ENCODE assay signal across 1 cellular context in genomic region chr2:240597419-240598181, GRCh38.
TF ChIP-seq lines count a peak whose summit lies in the region.

No MANE protein-coding gene starts in this region.

TF ChIP-seq in HepG2, 621 proteins besides CTCF, POLR2A, EP300 and RAD21 (continued from another document and continues in another):
- TF ChIP-seq HIC2 (CRISPR knock-in tag; IDR thresholded peaks at IDR 0.05; ENCODE audit: low read depth) (peak; percentile 85; the same call in 1 of the 2 replicates), ZNF275 (CRISPR knock-in tag; IDR thresholded peaks at IDR 0.05; ENCODE audit: borderline replicate concordance) (no peak), MTA1 (CRISPR knock-in tag; IDR thresholded peaks at IDR 0.05; ENCODE audit: borderline replicate concordance) (peak; percentile 85; the same call in 1 of the 2 replicates), KMT2B (CRISPR knock-in tag; IDR thresholded peaks at IDR 0.05) (no peak), KIAA2018 (CRISPR knock-in tag; IDR thresholded peaks at IDR 0.05; ENCODE audit: borderline replicate concordance) (no peak), ETV5 (CRISPR knock-in tag; IDR thresholded peaks at IDR 0.05; ENCODE audit: borderline replicate concordance) (peak; percentile 12; the same call in 1 of the 2 replicates), TARDBP (CRISPR knock-in tag; IDR thresholded peaks at IDR 0.05) (peak; percentile 70; the same call in 1 of the 2 replicates), BORCS8-MEF2B (CRISPR knock-in tag; IDR thresholded peaks at IDR 0.05) (peak; percentile 49; the same call in 1 of the 2 replicates), POLR2G (IDR thresholded peaks at IDR 0.05; ENCODE audit: low read depth, low read length) (0 out of 2 replicates have a peak, but pooled peaks have one; percentile 24), ZNF367 (CRISPR knock-in tag; IDR thresholded peaks at IDR 0.05; ENCODE audit: borderline replicate concordance) (no peak), CBX1 (IDR thresholded peaks at IDR 0.05; ENCODE audit: low read depth) (no peak), MAZ (IDR thresholded peaks at IDR 0.05; ENCODE audit: borderline replicate concordance, low read depth, low read length) (no peak), MAZ (CRISPR knock-in tag; IDR thresholded peaks at IDR 0.05; ENCODE audit: low read depth) (peak; percentile 27; the same call in 1 of the 2 replicates), PHF5A (CRISPR knock-in tag; IDR thresholded peaks at IDR 0.05; ENCODE audit: low read depth, unreplicated experiment) (peak; percentile 57), ZFX (CRISPR knock-in tag; IDR thresholded peaks at IDR 0.05; ENCODE audit: low read depth) (peak; percentile 74), ZNF274 (CRISPR knock-in tag; IDR thresholded peaks at IDR 0.05) (0 out of 2 replicates have a peak, but pooled peaks have one; percentile 48), ZFY (CRISPR knock-in tag; IDR thresholded peaks at IDR 0.05) (0 out of 2 replicates have a peak, but pooled peaks have one; percentile 43), ZNF772 (CRISPR knock-in tag; IDR thresholded peaks at IDR 0.05) (peak; percentile 56; the same call in 1 of the 2 replicates), LBX2 (CRISPR knock-in tag; IDR thresholded peaks at IDR 0.05; ENCODE audit: borderline replicate concordance) (no peak), NONO (IDR thresholded peaks at IDR 0.05) (no peak), NONO (CRISPR knock-in tag; conservative IDR thresholded peaks at IDR 0.05) (peak; percentile 84), CREM (IDR thresholded peaks at IDR 0.05) (peak; percentile 62; the same call in 1 of the 2 replicates), CREM (CRISPR knock-in tag; IDR thresholded peaks at IDR 0.05) (no peak), RFXAP (CRISPR knock-in tag; IDR thresholded peaks at IDR 0.05; ENCODE audit: borderline replicate concordance) (peak; percentile 58; the same call in 1 of the 2 replicates)
- TF ChIP-seq, protein P1, sequence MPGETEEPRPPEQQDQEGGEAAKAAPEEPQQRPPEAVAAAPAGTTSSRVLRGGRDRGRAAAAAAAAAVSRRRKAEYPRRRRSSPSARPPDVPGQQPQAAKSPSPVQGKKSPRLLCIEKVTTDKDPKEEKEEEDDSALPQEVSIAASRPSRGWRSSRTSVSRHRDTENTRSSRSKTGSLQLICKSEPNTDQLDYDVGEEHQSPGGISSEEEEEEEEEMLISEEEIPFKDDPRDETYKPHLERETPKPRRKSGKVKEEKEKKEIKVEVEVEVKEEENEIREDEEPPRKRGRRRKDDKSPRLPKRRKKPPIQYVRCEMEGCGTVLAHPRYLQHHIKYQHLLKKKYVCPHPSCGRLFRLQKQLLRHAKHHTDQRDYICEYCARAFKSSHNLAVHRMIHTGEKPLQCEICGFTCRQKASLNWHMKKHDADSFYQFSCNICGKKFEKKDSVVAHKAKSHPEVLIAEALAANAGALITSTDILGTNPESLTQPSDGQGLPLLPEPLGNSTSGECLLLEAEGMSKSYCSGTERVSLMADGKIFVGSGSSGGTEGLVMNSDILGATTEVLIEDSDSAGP (CRISPR knock-in tag; IDR thresholded peaks at IDR 0.05; ENCODE audit: borderline replicate concordance), result no peak
- TF ChIP-seq, protein P2, sequence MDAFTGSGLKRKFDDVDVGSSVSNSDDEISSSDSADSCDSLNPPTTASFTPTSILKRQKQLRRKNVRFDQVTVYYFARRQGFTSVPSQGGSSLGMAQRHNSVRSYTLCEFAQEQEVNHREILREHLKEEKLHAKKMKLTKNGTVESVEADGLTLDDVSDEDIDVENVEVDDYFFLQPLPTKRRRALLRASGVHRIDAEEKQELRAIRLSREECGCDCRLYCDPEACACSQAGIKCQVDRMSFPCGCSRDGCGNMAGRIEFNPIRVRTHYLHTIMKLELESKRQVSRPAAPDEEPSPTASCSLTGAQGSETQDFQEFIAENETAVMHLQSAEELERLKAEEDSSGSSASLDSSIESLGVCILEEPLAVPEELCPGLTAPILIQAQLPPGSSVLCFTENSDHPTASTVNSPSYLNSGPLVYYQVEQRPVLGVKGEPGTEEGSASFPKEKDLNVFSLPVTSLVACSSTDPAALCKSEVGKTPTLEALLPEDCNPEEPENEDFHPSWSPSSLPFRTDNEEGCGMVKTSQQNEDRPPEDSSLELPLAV (CRISPR knock-in tag; conservative IDR thresholded peaks at IDR 0.05; ENCODE audit: low read depth), result no peak
- TF ChIP-seq, protein P3, sequence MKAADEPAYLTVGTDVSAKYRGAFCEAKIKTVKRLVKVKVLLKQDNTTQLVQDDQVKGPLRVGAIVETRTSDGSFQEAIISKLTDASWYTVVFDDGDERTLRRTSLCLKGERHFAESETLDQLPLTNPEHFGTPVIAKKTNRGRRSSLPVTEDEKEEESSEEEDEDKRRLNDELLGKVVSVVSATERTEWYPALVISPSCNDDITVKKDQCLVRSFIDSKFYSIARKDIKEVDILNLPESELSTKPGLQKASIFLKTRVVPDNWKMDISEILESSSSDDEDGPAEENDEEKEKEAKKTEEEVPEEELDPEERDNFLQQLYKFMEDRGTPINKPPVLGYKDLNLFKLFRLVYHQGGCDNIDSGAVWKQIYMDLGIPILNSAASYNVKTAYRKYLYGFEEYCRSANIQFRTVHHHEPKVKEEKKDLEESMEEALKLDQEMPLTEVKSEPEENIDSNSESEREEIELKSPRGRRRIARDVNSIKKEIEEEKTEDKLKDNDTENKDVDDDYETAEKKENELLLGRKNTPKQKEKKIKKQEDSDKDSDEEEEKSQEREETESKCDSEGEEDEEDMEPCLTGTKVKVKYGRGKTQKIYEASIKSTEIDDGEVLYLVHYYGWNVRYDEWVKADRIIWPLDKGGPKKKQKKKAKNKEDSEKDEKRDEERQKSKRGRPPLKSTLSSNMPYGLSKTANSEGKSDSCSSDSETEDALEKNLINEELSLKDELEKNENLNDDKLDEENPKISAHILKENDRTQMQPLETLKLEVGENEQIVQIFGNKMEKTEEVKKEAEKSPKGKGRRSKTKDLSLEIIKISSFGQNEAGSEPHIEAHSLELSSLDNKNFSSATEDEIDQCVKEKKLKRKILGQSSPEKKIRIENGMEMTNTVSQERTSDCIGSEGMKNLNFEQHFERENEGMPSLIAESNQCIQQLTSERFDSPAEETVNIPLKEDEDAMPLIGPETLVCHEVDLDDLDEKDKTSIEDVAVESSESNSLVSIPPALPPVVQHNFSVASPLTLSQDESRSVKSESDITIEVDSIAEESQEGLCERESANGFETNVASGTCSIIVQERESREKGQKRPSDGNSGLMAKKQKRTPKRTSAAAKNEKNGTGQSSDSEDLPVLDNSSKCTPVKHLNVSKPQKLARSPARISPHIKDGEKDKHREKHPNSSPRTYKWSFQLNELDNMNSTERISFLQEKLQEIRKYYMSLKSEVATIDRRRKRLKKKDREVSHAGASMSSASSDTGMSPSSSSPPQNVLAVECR (CRISPR knock-in tag; IDR thresholded peaks at IDR 0.05; ENCODE audit: borderline replicate concordance), result peak; percentile 68; the same call in 1 of the 2 replicates
- TF ChIP-seq, protein P4, sequence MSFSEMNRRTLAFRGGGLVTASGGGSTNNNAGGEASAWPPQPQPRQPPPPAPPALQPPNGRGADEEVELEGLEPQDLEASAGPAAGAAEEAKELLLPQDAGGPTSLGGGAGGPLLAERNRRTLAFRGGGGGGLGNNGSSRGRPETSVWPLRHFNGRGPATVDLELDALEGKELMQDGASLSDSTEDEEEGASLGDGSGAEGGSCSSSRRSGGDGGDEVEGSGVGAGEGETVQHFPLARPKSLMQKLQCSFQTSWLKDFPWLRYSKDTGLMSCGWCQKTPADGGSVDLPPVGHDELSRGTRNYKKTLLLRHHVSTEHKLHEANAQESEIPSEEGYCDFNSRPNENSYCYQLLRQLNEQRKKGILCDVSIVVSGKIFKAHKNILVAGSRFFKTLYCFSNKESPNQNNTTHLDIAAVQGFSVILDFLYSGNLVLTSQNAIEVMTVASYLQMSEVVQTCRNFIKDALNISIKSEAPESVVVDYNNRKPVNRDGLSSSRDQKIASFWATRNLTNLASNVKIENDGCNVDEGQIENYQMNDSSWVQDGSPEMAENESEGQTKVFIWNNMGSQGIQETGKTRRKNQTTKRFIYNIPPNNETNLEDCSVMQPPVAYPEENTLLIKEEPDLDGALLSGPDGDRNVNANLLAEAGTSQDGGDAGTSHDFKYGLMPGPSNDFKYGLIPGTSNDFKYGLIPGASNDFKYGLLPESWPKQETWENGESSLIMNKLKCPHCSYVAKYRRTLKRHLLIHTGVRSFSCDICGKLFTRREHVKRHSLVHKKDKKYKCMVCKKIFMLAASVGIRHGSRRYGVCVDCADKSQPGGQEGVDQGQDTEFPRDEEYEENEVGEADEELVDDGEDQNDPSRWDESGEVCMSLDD (CRISPR knock-in tag; IDR thresholded peaks at IDR 0.05; ENCODE audit: borderline replicate concordance), result peak; percentile 62; the same call in 1 of the 2 replicates
- TF ChIP-seq, protein P5, sequence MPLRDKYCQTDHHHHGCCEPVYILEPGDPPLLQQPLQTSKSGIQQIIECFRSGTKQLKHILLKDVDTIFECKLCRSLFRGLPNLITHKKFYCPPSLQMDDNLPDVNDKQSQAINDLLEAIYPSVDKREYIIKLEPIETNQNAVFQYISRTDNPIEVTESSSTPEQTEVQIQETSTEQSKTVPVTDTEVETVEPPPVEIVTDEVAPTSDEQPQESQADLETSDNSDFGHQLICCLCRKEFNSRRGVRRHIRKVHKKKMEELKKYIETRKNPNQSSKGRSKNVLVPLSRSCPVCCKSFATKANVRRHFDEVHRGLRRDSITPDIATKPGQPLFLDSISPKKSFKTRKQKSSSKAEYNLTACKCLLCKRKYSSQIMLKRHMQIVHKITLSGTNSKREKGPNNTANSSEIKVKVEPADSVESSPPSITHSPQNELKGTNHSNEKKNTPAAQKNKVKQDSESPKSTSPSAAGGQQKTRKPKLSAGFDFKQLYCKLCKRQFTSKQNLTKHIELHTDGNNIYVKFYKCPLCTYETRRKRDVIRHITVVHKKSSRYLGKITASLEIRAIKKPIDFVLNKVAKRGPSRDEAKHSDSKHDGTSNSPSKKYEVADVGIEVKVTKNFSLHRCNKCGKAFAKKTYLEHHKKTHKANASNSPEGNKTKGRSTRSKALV (CRISPR knock-in tag; IDR thresholded peaks at IDR 0.05), result no peak
